ENCODE assay signal across 32 cellular contexts in the genomic region with DNA sequence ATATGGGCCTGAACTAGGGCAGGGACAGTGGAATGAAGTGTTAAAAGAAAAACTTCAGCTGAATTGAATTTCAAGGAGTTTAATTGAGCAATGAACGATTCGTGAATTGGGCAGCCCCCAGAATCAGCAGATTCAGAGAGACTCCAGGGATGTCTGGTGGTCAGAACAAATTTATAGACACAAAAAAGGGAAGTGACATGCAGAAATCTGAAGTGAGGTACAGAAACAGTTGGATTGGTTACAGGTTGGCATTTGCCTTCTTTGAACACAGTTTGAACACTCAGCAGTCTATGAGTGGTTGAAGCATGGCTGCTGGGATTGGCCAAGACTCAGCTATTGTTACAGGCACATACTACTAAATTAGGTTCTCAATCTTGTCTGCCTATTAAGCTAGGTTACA. TPM values are rescaled to one million over a fixed set of nuclear protein-coding genes. Genes with fewer than 3 reads are reported as not detected.
DNase-seq lines count a peak whose midpoint lies in the region; ATAC-seq, FAIRE-seq and TF ChIP-seq lines count a peak whose summit lies in the region.
"Had no signal": no experiment of that assay in that cellular context is flagged by ENCODE, and none has a peak within 500 bp of the region (broad histone marks: within the 10 kb centered on the region; RNA-seq: fewer than 3 reads in every experiment).

No MANE protein-coding gene starts in this region.

- no peak for TF ChIP-seq RAD21 in GM12878 (IDR thresholded peaks at IDR 0.05; ENCODE audit: insufficient read depth, low read depth, low read length)

- TF ChIP-seq CTCF in GM12878 (IDR thresholded peaks at IDR 0.05 in 2 of 3, conservative IDR thresholded peaks at IDR 0.05 in 1 of 3; ENCODE audit: control insufficient read depth in 2 of 3, extremely low read depth in 1 of 3, insufficient read depth in 1 of 3, low read depth in 3 of 3, low read length in 3 of 3), result no peak

- H3K4me2 ChIP-seq in GM12878 (ENCODE audit: control insufficient read depth, insufficient read depth), result no peak overlapping the region

- ATAC-seq in GM12878 (peak; percentile 4; the same call in 1 of the 3 replicates), HG03521 (IDR thresholded peaks at IDR 0.05; ENCODE audit: unreplicated experiment) (no peak)
- ATAC-seq: left lobe of liver had no signal

- no peaks in the 10 kb centered on the region for H3K4me1 ChIP-seq in GM12878 (ENCODE audit: control insufficient read depth, insufficient read depth, low read length)
- H3K4me1 ChIP-seq: ascending aorta had no signal

- intact Hi-C loops in GM12878 (cut with micrococcal nuclease; ENCODE audit: unreplicated experiment), result loop anchor here (2.0 kb wide), 1 partner anchor 131 kb away; the partner anchor contains the start of gene KTN1

- CTCF ChIA-PET in GM12878 (lab: Yijun Ruan, JAX), result interaction anchor here (0.6 to 1.4 kb wide), 13 partner anchors 13 to 1041 kb away, joined by 3 to 4 read pairs (median 3); no protein-coding TSS in a partner anchor

- no peak overlapping the region for H3K27ac ChIP-seq in GM12878 (ENCODE audit: control insufficient read depth, insufficient read depth)
- H3K27ac ChIP-seq: ascending aorta, C4-2B, coronary artery, GM23248, SK-N-MC, WERI-Rb-1 had no signal

- POLR2A ChIA-PET in GM12878 (lab: Charles Lee), result interaction anchor here (1.1 kb wide), 1 partner anchor 131 kb away, joined by 3 read pairs; no protein-coding TSS in a partner anchor

- WGBS in GM12878 (ENCODE audit: insufficient coverage, insufficient replicate concordance, low lambda C conversion rate, missing lambda C conversion rate), result 72% methylated on average over 2 of the region's 2 CpGs

- TF ChIP-seq EP300 in GM12878 (IDR thresholded peaks at IDR 0.05; ENCODE audit: borderline replicate concordance in 1 of 2, control insufficient read depth in 1 of 2, low read depth in 2 of 2, low read length in 2 of 2), result no peak

- peak; percentile 78 for DNase-seq in KBM-7
- DNase-seq in NOMO-1 treated with dmso at 0.1 percent for 144 hours (lab: John Stamatoyannopoulos, UW; ENCODE audit: unreplicated experiment), result peak; percentile 39
- DNase-seq in GM12878 (ENCODE audit: low read depth, low spot score), result no peak
- no peak for DNase-seq in NCI-H1417 (lab: John Stamatoyannopoulos, UW)
- no peak for DNase-seq in GM19239 (ENCODE audit: insufficient read length, low spot score)
- no peak for DNase-seq in UCSD-AML1 (lab: John Stamatoyannopoulos, UW; ENCODE audit: unreplicated experiment)
- DNase-seq: activated CD4-positive, alpha-beta T cell treated with anti-CD3 and anti-CD28 coated beads, Interleukin-2, amount 10 ng/mL, durations not matched to agents 24 days and 14 days; activated gamma-delta T cell; activated naive CD8-positive, alpha-beta T cell treated with anti-CD3 and anti-CD28 coated beads, Interleukin-2, amount 10 ng/mL, durations not matched to agents 7 days and 5 days; activated T-cell treated with anti-CD3 and anti-CD28 coated beads, Interleukin-2, amount 50 U/mL, for 24 hours; Caco-2; effector memory CD4-positive, alpha-beta T cell; GF-D8; GM23248; MG63; NCI-H1436 treated with DMSO at 0.1 percent for 48 hours; stimulated activated CD4-positive, alpha-beta T cell treated with anti-CD3 and anti-CD28 coated beads, Interleukin-4, amount 100 ng/mL, for 24 hours; trophoblast cell had no signal

- H3K4me3 ChIP-seq in GM12878, result no peak overlapping the region
- H3K4me3 ChIP-seq: ascending aorta, coronary artery, GM23248, MG63, SK-N-MC had no signal

- H3K9ac ChIP-seq in GM12878 (ENCODE audit: control insufficient read depth, insufficient read depth, low read length), result no peak overlapping the region
- H3K9ac ChIP-seq: GM23248 had no signal

- H3K79me2 ChIP-seq in GM12878 (ENCODE audit: control insufficient read depth, insufficient read depth, low read length), result no peaks in the 10 kb centered on the region

- no peaks in the 10 kb centered on the region for H3K27me3 ChIP-seq in GM12878 (replicated peaks in 1 of 2; ENCODE audit: control insufficient read depth in 2 of 2, insufficient read depth in 2 of 2, low read length in 1 of 2)
- H3K27me3 ChIP-seq: ascending aorta, MG63 had no signal

- RAD21 ChIA-PET in GM12878 (lab: Charles Lee; ENCODE audit: unreplicated experiment), result interaction anchor here (1.1 to 1.9 kb wide), 3 partner anchors 9 to 132 kb away, joined by 4 to 8 read pairs (median 6); partner anchors contain the start of gene TBPL2

- TF ChIP-seq POLR2A in GM12878 (IDR thresholded peaks at IDR 0.05; ENCODE audit: low read depth, low read length), result no peak

- SMC1A ChIA-PET in GM12878 (lab: Charles Lee; ENCODE audit: uncharacterized antibody, unreplicated experiment), result interaction anchor here (0.9 to 1.8 kb wide), 10 partner anchors 9 to 264 kb away, joined by 3 to 5 read pairs (median 4); no protein-coding TSS in a partner anchor

- no peaks in the 10 kb centered on the region for H3K9me3 ChIP-seq in GM12878 (replicated peaks; ENCODE audit: control insufficient read depth, insufficient read depth, low read length)
- H3K9me3 ChIP-seq: ascending aorta, Caco-2, MG63 had no signal

- no TSS peak for BruUV-seq in GM12878 (replicated peaks; lab: Mats Ljungman, UMichigan)

- H3K36me3 ChIP-seq in GM12878 (ENCODE audit: control insufficient read depth in 2 of 2, insufficient read depth in 2 of 2, low read length in 1 of 2), result no peaks in the 10 kb centered on the region
- H3K36me3 ChIP-seq: ascending aorta, MG63, WERI-Rb-1 had no signal

- in situ Hi-C loops in KBM-7 (cut with MboI; ENCODE audit: low pct_unique_long_range_greater_than_20kb, low sequenced_read_pairs), result no loop called here
- in situ Hi-C loops in GM12878 (cut with MboI), result no loop called here

- no peak overlapping the region for H2AFZ ChIP-seq in GM12878 (ENCODE audit: control insufficient read depth, low read depth, low read length)
- H2AFZ ChIP-seq: GM23248 had no signal

- no peaks in the 10 kb centered on the region for H4K20me1 ChIP-seq in GM12878 (ENCODE audit: control insufficient read depth, insufficient read depth)

- no peak for FAIRE-seq in GM12878 (lab: Jason Lieb, UNC)
- no peak for FAIRE-seq in GM19239 (lab: Jason Lieb, UNC)
- FAIRE-seq: islet of Langerhans had no signal

TF ChIP-seq in GM12878, 131 proteins besides CTCF, POLR2A, EP300 and RAD21:
- TF ChIP-seq ZNF274 (IDR thresholded peaks at IDR 0.05; ENCODE audit: insufficient read depth, insufficient read length) (no peak), SPI1 (IDR thresholded peaks at IDR 0.05; ENCODE audit: borderline replicate concordance, insufficient read depth, low read depth, low read length) (peak; percentile 61; the same call in 1 of the 2 replicates)

RNA-seq across cellular contexts. Expression of gene TBPL2, which starts 9.7 kb away (rescaled TPM):
- total RNA-seq in GM12878 (2013; cell fraction: nucleolus; rRNA removed), result not detected in 2 replicates
- total RNA-seq in GM12878 (2014; rRNA removed) (not detected in 2 replicates), GM12878 (2014; rRNA removed; fragmentation: Illumina TruSeq; extraction: Trizol) (not detected in 2 replicates), GM12878 (2021) (0.41 TPM in 1 of 2 replicates, not detected in the other)
- not detected for polyA plus RNA-seq in GM12878 (2011; ENCODE audit: low read depth)
- polyA plus RNA-seq in GM12878 (2011; rRNA removed) (not detected in 2 replicates), GM12878 (2014; fragmentation: Illumina TruSeq; extraction: Trizol) (not detected in 2 replicates), GM12878 (2014; fragmentation: Nextera tagmentation; extraction: Ambion mirVana) (not detected), GM12878 (2014; rRNA removed) (not detected in 2 replicates), GM12878 (2016; fragmentation: Nextera tagmentation; extraction: Ambion mirVana) (not detected)
- not detected in 2 replicates for polyA plus RNA-seq in GM12878 (2011; cell fraction: cytosol; rRNA removed)
- polyA plus RNA-seq in GM12878 (2011; cell fraction: nucleus; rRNA removed), result not detected in 2 replicates
- polyA plus RNA-seq in GM12878 (2012), result not detected in 2 replicates
- not detected in 2 replicates for polyA minus RNA-seq in GM12878 (2011; rRNA and poly(A)+ RNA removed)
- polyA minus RNA-seq in GM12878 (2011; cell fraction: cytosol; rRNA and poly(A)+ RNA removed), result not detected in 2 replicates
- not detected in 2 replicates for polyA minus RNA-seq in GM12878 (2011; cell fraction: nucleus; rRNA and poly(A)+ RNA removed)
- total RNA-seq: activated CD4-positive, alpha-beta T cell treated with anti-CD3 and anti-CD28 coated beads, Interleukin-2, amount 10 ng/mL, durations not matched to agents 24 days and 14 days; activated naive CD8-positive, alpha-beta T cell treated with anti-CD3 and anti-CD28 coated beads, Interleukin-2, amount 10 ng/mL, durations not matched to agents 7 days and 5 days; ascending aorta; Caco-2; cardiac septum; epithelial cell of proximal tubule; GM23248; HT-29; left lobe of liver; omental fat pad; pulmonary artery endothelial cell had no signal
- polyA plus RNA-seq: AG04450, GM23248 had no signal

RNA-seq across cellular contexts. Expression of gene ATG14, which starts 38.5 kb away (rescaled TPM):
- total RNA-seq in GM12878 (2013; cell fraction: nucleolus; rRNA removed), result 15.0 and 16.2 TPM in 2 replicates
- total RNA-seq in GM12878 (2014; rRNA removed) (6.3 and 7.3 TPM in 2 replicates), GM12878 (2014; rRNA removed; fragmentation: Illumina TruSeq; extraction: Trizol) (5.5 TPM in 2 replicates), GM12878 (2021) (4.3 and 4.5 TPM in 2 replicates)
- polyA plus RNA-seq in GM12878 (2011; ENCODE audit: low read depth), result 3.6 TPM
- polyA plus RNA-seq in GM12878 (2011; rRNA removed) (5.6 and 7.4 TPM in 2 replicates), GM12878 (2014; fragmentation: Illumina TruSeq; extraction: Trizol) (5.9 and 6.6 TPM in 2 replicates), GM12878 (2014; fragmentation: Nextera tagmentation; extraction: Ambion mirVana) (1 to 10 TPM; 1.1 to 1.4 TPM), GM12878 (2014; rRNA removed) (6.4 TPM in 2 replicates), GM12878 (2016; fragmentation: Nextera tagmentation; extraction: Ambion mirVana) (1 to 10 TPM; 1.8 to 2.1 TPM)
- polyA plus RNA-seq in GM12878 (2011; cell fraction: cytosol; rRNA removed), result 2.7 and 3.0 TPM in 2 replicates
- polyA plus RNA-seq in GM12878 (2011; cell fraction: nucleus; rRNA removed), result 8.6 and 8.7 TPM in 2 replicates
- polyA plus RNA-seq in GM12878 (2012), result 4.1 and 4.6 TPM in 2 replicates
- polyA minus RNA-seq in GM12878 (2011; rRNA and poly(A)+ RNA removed), result 3.7 and 4.1 TPM in 2 replicates
- polyA minus RNA-seq in GM12878 (2011; cell fraction: cytosol; rRNA and poly(A)+ RNA removed), result 1.6 and 1.7 TPM in 2 replicates
- 2.7 and 4.0 TPM in 2 replicates for polyA minus RNA-seq in GM12878 (2011; cell fraction: nucleus; rRNA and poly(A)+ RNA removed)

Comparison
In these comparisons a context has a peak if more than half of its experiments do, and no peak if none do; other contexts are left out.
1. DNase-seq: peak in KBM-7 (single experiment) and NOMO-1 treated with dmso at 0.1 percent for 144 hours (single experiment); none in GM12878 (single experiment), NCI-H1417 (0 of 3), GM19239 (single experiment) and UCSD-AML1 (single experiment).